In genomic region chr2:24016376-24016761, GRCh38 we compare ENCODE assay signal across 1 cellular context.
TF ChIP-seq lines count a peak whose summit lies in the region.

No MANE protein-coding gene starts in this region.

TF ChIP-seq in HepG2, 621 proteins besides CTCF, POLR2A, EP300 and RAD21 (continues in another document):
- TF ChIP-seq SMARCC2 (IDR thresholded peaks at IDR 0.05) (no peak), ZNF678 (CRISPR knock-in tag; IDR thresholded peaks at IDR 0.05) (no peak), MED1 (CRISPR knock-in tag; IDR thresholded peaks at IDR 0.05) (0 out of 2 replicates have a peak, but pooled peaks have one; percentile 8), SPEN (CRISPR knock-in tag; IDR thresholded peaks at IDR 0.05; ENCODE audit: low read depth) (peak; percentile 36; the same call in 1 of the 2 replicates), ISX (CRISPR knock-in tag; conservative IDR thresholded peaks at IDR 0.05) (no peak), ZNF598 (CRISPR knock-in tag; IDR thresholded peaks at IDR 0.05; ENCODE audit: borderline replicate concordance) (peak; percentile 83; the same call in 1 of the 2 replicates), CREBL2 (CRISPR knock-in tag; IDR thresholded peaks at IDR 0.05; ENCODE audit: borderline replicate concordance) (no peak), DMTF1 (CRISPR knock-in tag; IDR thresholded peaks at IDR 0.05) (no peak), ELF3 (CRISPR knock-in tag; IDR thresholded peaks at IDR 0.05) (peak; percentile 10; the same call in 1 of the 2 replicates), ZNF687 (CRISPR knock-in tag; IDR thresholded peaks at IDR 0.05) (peak; percentile 75), SP5 (CRISPR knock-in tag; IDR thresholded peaks at IDR 0.05; ENCODE audit: borderline replicate concordance, low read depth) (no peak), ZFX (CRISPR knock-in tag; IDR thresholded peaks at IDR 0.05; ENCODE audit: low read depth) (0 out of 2 replicates have a peak, but pooled peaks have one; percentile 48), ZNF839 (CRISPR knock-in tag; IDR thresholded peaks at IDR 0.05; ENCODE audit: borderline replicate concordance) (0 out of 2 replicates have a peak, but pooled peaks have one; percentile 3), SALL2 (CRISPR knock-in tag; IDR thresholded peaks at IDR 0.05) (peak; percentile 57; the same call in 1 of the 2 replicates), CENPX (CRISPR knock-in tag; IDR thresholded peaks at IDR 0.05) (no peak), RXRA (CRISPR knock-in tag; IDR thresholded peaks at IDR 0.05) (peak; percentile 7; the same call in 1 of the 2 replicates), MAX (IDR thresholded peaks at IDR 0.05) (peak; percentile 13; the same call in 1 of the 2 replicates), GLI4 (CRISPR knock-in tag; IDR thresholded peaks at IDR 0.05; ENCODE audit: borderline replicate concordance) (0 out of 2 replicates have a peak, but pooled peaks have one; percentile 40), YEATS4 (CRISPR knock-in tag; IDR thresholded peaks at IDR 0.05; ENCODE audit: borderline replicate concordance) (0 out of 2 replicates have a peak, but pooled peaks have one; percentile 4), ZFY (CRISPR knock-in tag; IDR thresholded peaks at IDR 0.05) (peak; percentile 62; the same call in 1 of the 2 replicates), BRD4 (CRISPR knock-in tag; IDR thresholded peaks at IDR 0.05) (0 out of 2 replicates have a peak, but pooled peaks have one; percentile 59), ZBTB40 (IDR thresholded peaks at IDR 0.05) (no peak), ZBTB40 (CRISPR knock-in tag; IDR thresholded peaks at IDR 0.05) (0 out of 2 replicates have a peak, but pooled peaks have one; percentile 10), ZNF737 (CRISPR knock-in tag; IDR thresholded peaks at IDR 0.05; ENCODE audit: borderline replicate concordance) (no peak), ZMAT3 (CRISPR knock-in tag; conservative IDR thresholded peaks at IDR 0.05) (no peak), FOXA1 (IDR thresholded peaks at IDR 0.05) (no peak), FOXA1 (CRISPR knock-in tag; IDR thresholded peaks at IDR 0.05) (peak; percentile 41; the same call in 1 of the 2 replicates), TFDP2 (CRISPR knock-in tag; IDR thresholded peaks at IDR 0.05) (no peak)
- TF ChIP-seq, protein P1, sequence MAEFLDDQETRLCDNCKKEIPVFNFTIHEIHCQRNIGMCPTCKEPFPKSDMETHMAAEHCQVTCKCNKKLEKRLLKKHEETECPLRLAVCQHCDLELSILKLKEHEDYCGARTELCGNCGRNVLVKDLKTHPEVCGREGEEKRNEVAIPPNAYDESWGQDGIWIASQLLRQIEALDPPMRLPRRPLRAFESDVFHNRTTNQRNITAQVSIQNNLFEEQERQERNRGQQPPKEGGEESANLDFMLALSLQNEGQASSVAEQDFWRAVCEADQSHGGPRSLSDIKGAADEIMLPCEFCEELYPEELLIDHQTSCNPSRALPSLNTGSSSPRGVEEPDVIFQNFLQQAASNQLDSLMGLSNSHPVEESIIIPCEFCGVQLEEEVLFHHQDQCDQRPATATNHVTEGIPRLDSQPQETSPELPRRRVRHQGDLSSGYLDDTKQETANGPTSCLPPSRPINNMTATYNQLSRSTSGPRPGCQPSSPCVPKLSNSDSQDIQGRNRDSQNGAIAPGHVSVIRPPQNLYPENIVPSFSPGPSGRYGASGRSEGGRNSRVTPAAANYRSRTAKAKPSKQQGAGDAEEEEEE (CRISPR knock-in tag; IDR thresholded peaks at IDR 0.05; ENCODE audit: borderline replicate concordance): 0 out of 2 replicates have a peak, but pooled peaks have one; percentile 26
- TF ChIP-seq, protein P2, sequence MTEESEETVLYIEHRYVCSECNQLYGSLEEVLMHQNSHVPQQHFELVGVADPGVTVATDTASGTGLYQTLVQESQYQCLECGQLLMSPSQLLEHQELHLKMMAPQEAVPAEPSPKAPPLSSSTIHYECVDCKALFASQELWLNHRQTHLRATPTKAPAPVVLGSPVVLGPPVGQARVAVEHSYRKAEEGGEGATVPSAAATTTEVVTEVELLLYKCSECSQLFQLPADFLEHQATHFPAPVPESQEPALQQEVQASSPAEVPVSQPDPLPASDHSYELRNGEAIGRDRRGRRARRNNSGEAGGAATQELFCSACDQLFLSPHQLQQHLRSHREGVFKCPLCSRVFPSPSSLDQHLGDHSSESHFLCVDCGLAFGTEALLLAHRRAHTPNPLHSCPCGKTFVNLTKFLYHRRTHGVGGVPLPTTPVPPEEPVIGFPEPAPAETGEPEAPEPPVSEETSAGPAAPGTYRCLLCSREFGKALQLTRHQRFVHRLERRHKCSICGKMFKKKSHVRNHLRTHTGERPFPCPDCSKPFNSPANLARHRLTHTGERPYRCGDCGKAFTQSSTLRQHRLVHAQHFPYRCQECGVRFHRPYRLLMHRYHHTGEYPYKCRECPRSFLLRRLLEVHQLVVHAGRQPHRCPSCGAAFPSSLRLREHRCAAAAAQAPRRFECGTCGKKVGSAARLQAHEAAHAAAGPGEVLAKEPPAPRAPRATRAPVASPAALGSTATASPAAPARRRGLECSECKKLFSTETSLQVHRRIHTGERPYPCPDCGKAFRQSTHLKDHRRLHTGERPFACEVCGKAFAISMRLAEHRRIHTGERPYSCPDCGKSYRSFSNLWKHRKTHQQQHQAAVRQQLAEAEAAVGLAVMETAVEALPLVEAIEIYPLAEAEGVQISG (CRISPR knock-in tag; IDR thresholded peaks at IDR 0.05): peak; percentile 13; the same call in 1 of the 2 replicates
